ENCODE assay signal across 8 cellular contexts in genomic region chr2:208267526-208267925, GRCh38. TPM values are rescaled to one million over a fixed set of nuclear protein-coding genes. Genes with fewer than 3 reads are reported as not detected.
DNase-seq lines count a peak whose midpoint lies in the region; ATAC-seq and TF ChIP-seq lines count a peak whose summit lies in the region.
"Not testable (repeated sequence)": the region's sequence is repeated elsewhere in the genome, so short reads cannot be mapped to it uniquely, and the experiment has no call there.

No MANE protein-coding gene starts in this region.

- peak overlapping the region; percentile 79 for H3K4me2 ChIP-seq in SU-DHL-6 (ENCODE audit: low read depth, low read length, poor library complexity, severe bottlenecking)
- H3K4me2 ChIP-seq in neural cell (ENCODE audit: low read length): peak overlapping the region; percentile 68

- H3K9me3 ChIP-seq in CD8-positive, alpha-beta T cell (ENCODE audit: low read length); SU-DHL-6 (ENCODE audit: insufficient read depth, low read length); ectodermal cell (ENCODE audit: control insufficient read depth, low read length); iPS-15b (ENCODE audit: control insufficient read depth, insufficient read depth, low read length); neural cell (ENCODE audit: low read length); suprapubic skin: not testable (repeated sequence)

- H3K27ac ChIP-seq in CD8-positive, alpha-beta T cell (ENCODE audit: low read depth, low read length); SU-DHL-6 (ENCODE audit: low read depth, low read length); ectodermal cell (ENCODE audit: insufficient read depth, low read depth, low read length, poor library complexity, severe bottlenecking); neural cell (ENCODE audit: low read length); suprapubic skin: not testable (repeated sequence)

- H3K27me3 ChIP-seq in CD8-positive, alpha-beta T cell (ENCODE audit: insufficient read depth, low read length); SU-DHL-6 (ENCODE audit: low read length); ectodermal cell (ENCODE audit: control insufficient read depth, insufficient read depth, low read length, poor library complexity, severe bottlenecking); iPS-15b (ENCODE audit: control insufficient read depth, insufficient read depth, low read length); neural cell (ENCODE audit: insufficient read depth, low read depth, low read length); suprapubic skin: not testable (repeated sequence)

- DNase-seq in CD8-positive, alpha-beta T cell; Jurkat, Clone E6-1 (ENCODE audit: low read depth, low spot score); activated naive CD4-positive, alpha-beta T cell treated with anti-CD3 and anti-CD28 coated beads, Interleukin-2, amount 10 ng/mL, durations not matched to agents 7 days and 5 days; suprapubic skin (ENCODE audit: low spot score in 2 of 2): not testable (repeated sequence)

- not testable (repeated sequence) for H3K36me3 ChIP-seq in CD8-positive, alpha-beta T cell (ENCODE audit: insufficient read depth, low read length); SU-DHL-6 (ENCODE audit: low read length); ectodermal cell (ENCODE audit: control insufficient read depth, insufficient read depth, low read length); iPS-15b (ENCODE audit: control insufficient read depth, insufficient read depth, low read length); neural cell (ENCODE audit: insufficient read depth, low read length); suprapubic skin

- peaks cover 21% of the 10 kb centered on the region for H3K4me1 ChIP-seq in CD8-positive, alpha-beta T cell (ENCODE audit: insufficient read depth, low read length)
- not testable (repeated sequence) for H3K4me1 ChIP-seq in ectodermal cell (ENCODE audit: control insufficient read depth, insufficient read depth, low read length); iPS-15b (ENCODE audit: control insufficient read depth, insufficient read depth, low read length)
- peaks cover 37% of the 10 kb centered on the region for H3K4me1 ChIP-seq in suprapubic skin

- intact Hi-C loops in CD8-positive, alpha-beta T cell (cut with DNase I, micrococcal nuclease): loop anchor here (2.0 to 5.0 kb wide), 7 partner anchors 93 to 1905 kb away; partner anchors contain the start of genes RPE (in 2 of the 2), CCNYL1 (in 1 of the 2), CREB1 (in 1 of the 2) and FASTKD2 (in 1 of the 2)

- CTCF ChIA-PET in CD8-positive, alpha-beta T cell (lab: Charles Lee): interaction anchor here (9.0 kb wide), 1 partner anchor 14 kb away, joined by 90 read pairs; the partner anchor contains the start of gene IDH1
- CTCF ChIA-PET in activated naive CD4-positive, alpha-beta T cell treated with anti-CD3 and anti-CD28 coated beads, Interleukin-2, amount 10 ng/mL, durations not matched to agents 7 days and 5 days (lab: Charles Lee): interaction anchor here (1.8 kb wide), 1 partner anchor 13 kb away, joined by 12 read pairs; the partner anchor contains the start of gene IDH1

- peak overlapping the region; percentile 86 for H3K4me3 Mint-ChIP-seq in CD8-positive, alpha-beta T cell
- H3K4me3 Mint-ChIP-seq in activated naive CD4-positive, alpha-beta T cell treated with anti-CD3 and anti-CD28 coated beads, Interleukin-2, amount 10 ng/mL, durations not matched to agents 7 days and 5 days: peak overlapping the region; percentile 93

- ATAC-seq in CD8-positive, alpha-beta T cell: not testable (repeated sequence)

- WGBS in ectodermal cell, 2 experiments: 28 to 34% methylated on average over 22 of the region's 22 CpGs
- WGBS in suprapubic skin: 76% methylated on average over 21 of the region's 22 CpGs

- not testable (repeated sequence) for TF ChIP-seq POLR2A in suprapubic skin (IDR thresholded peaks at IDR 0.05)

- H3K27me3 Mint-ChIP-seq in CD8-positive, alpha-beta T cell (ENCODE audit: low read depth); activated naive CD4-positive, alpha-beta T cell treated with anti-CD3 and anti-CD28 coated beads, Interleukin-2, amount 10 ng/mL, durations not matched to agents 7 days and 5 days: not testable (repeated sequence)

- H2AFZ ChIP-seq in SU-DHL-6 (ENCODE audit: low read depth, low read length, severe bottlenecking); neural cell (ENCODE audit: low read depth, low read length): not testable (repeated sequence)

- not testable (repeated sequence) for H3K9me3 Mint-ChIP-seq in CD8-positive, alpha-beta T cell; activated naive CD4-positive, alpha-beta T cell treated with anti-CD3 and anti-CD28 coated beads, Interleukin-2, amount 10 ng/mL, durations not matched to agents 7 days and 5 days

- peaks cover 28% of the 10 kb centered on the region for H3K36me3 Mint-ChIP-seq in CD8-positive, alpha-beta T cell
- H3K36me3 Mint-ChIP-seq in activated naive CD4-positive, alpha-beta T cell treated with anti-CD3 and anti-CD28 coated beads, Interleukin-2, amount 10 ng/mL, durations not matched to agents 7 days and 5 days: peaks cover 27% of the 10 kb centered on the region

- H3K4me1 Mint-ChIP-seq in CD8-positive, alpha-beta T cell (ENCODE audit: low read depth): peaks cover 54% of the 10 kb centered on the region
- H3K4me1 Mint-ChIP-seq in activated naive CD4-positive, alpha-beta T cell treated with anti-CD3 and anti-CD28 coated beads, Interleukin-2, amount 10 ng/mL, durations not matched to agents 7 days and 5 days: peaks cover 52% of the 10 kb centered on the region

- TF ChIP-seq EP300 in neural cell (conservative IDR thresholded peaks at IDR 0.05; ENCODE audit: poor library complexity, severe bottlenecking); suprapubic skin (IDR thresholded peaks at IDR 0.05): not testable (repeated sequence)

- peak overlapping the region; percentile 70 for H3K4me3 ChIP-seq in CD8-positive, alpha-beta T cell (ENCODE audit: low read depth, low read length)
- peak overlapping the region; percentile 82 for H3K4me3 ChIP-seq in Jurkat, Clone E6-1 (ENCODE audit: low read length)
- H3K4me3 ChIP-seq in SU-DHL-6 (ENCODE audit: insufficient read depth, low read length, poor library complexity, severe bottlenecking) (peak overlapping the region; percentile 67), ectodermal cell (ENCODE audit: insufficient read depth, low read depth, low read length) (peak overlapping the region; percentile 88), iPS-15b (ENCODE audit: low read depth, low read length) (peak overlapping the region; percentile 89), neural cell (ENCODE audit: low read length) (peak overlapping the region; percentile 78), suprapubic skin (peak overlapping the region; percentile 68)

- H3K9me2 ChIP-seq in SU-DHL-6 (replicated peaks; ENCODE audit: insufficient read depth, low read length); neural cell (ENCODE audit: insufficient read depth, low read length): not testable (repeated sequence)

- H3F3A ChIP-seq in SU-DHL-6 (ENCODE audit: insufficient read depth): peaks cover 17% of the 10 kb centered on the region
- not testable (repeated sequence) for H3F3A ChIP-seq in neural cell (ENCODE audit: insufficient read depth, low read length, poor library complexity, severe bottlenecking)

- H3K79me2 ChIP-seq in SU-DHL-6 (ENCODE audit: insufficient read depth, low read length): peaks cover 42% of the 10 kb centered on the region
- peaks cover 28% of the 10 kb centered on the region for H3K79me2 ChIP-seq in neural cell (replicated peaks; ENCODE audit: insufficient read depth, low read length)

- not testable (repeated sequence) for H4K20me1 ChIP-seq in SU-DHL-6 (ENCODE audit: low read depth, low read length); neural cell (ENCODE audit: insufficient read depth)

- H3K27ac Mint-ChIP-seq in CD8-positive, alpha-beta T cell: peak overlapping the region; percentile 62
- H3K27ac Mint-ChIP-seq in activated naive CD4-positive, alpha-beta T cell treated with anti-CD3 and anti-CD28 coated beads, Interleukin-2, amount 10 ng/mL, durations not matched to agents 7 days and 5 days: not testable (repeated sequence)

- not testable (repeated sequence) for TF ChIP-seq RAD21 in neural cell (conservative IDR thresholded peaks at IDR 0.05)

- POLR2A ChIA-PET in CD8-positive, alpha-beta T cell (lab: Charles Lee): interaction anchor here (3.7 kb wide), 1 partner anchor 13 kb away, joined by 50 read pairs; the partner anchor contains the start of gene IDH1

- not testable (repeated sequence) for TF ChIP-seq CTCF in CD8-positive, alpha-beta T cell (IDR thresholded peaks at IDR 0.05); SU-DHL-6 (IDR thresholded peaks at IDR 0.05; ENCODE audit: insufficient read depth, low read length, poor library complexity, severe bottlenecking); neural cell (IDR thresholded peaks at IDR 0.05; ENCODE audit: poor library complexity, severe bottlenecking); suprapubic skin (IDR thresholded peaks at IDR 0.05)

- H3K9ac ChIP-seq in SU-DHL-6 (ENCODE audit: low read length): peak overlapping the region; percentile 77
- not testable (repeated sequence) for H3K9ac ChIP-seq in iPS-15b (ENCODE audit: low read depth, low read length); neural cell (ENCODE audit: low read length)

RNA-seq across cellular contexts. Expression of gene PIKFYVE, which starts 1.5 kb away (rescaled TPM):
- total RNA-seq in CD8-positive, alpha-beta T cell: 10 to 100 TPM; 27.7 to 29.1 TPM
- 29.8 TPM for polyA plus RNA-seq in Jurkat, Clone E6-1 (2012; ENCODE audit: insufficient read depth, insufficient read length)
- 26.0 TPM for polyA plus RNA-seq in ectodermal cell (2013, experiment 1 of 4)
- polyA plus RNA-seq in ectodermal cell (2013, experiment 2 of 4): 25.3 TPM
- polyA plus RNA-seq in ectodermal cell (2013, experiment 3 of 4): 19.1 TPM
- polyA plus RNA-seq in ectodermal cell (2013, experiment 4 of 4): 21.6 TPM
- polyA plus RNA-seq in neural cell: 23.2 and 27.1 TPM in 2 replicates
- 48.0 and 66.4 TPM in 2 replicates for polyA minus RNA-seq in neural cell
- 10 to 100 TPM; 25.0 to 55.9 (median 26.7) TPM for total RNA-seq in suprapubic skin

RNA-seq across cellular contexts. Expression of gene IDH1, which starts 12.7 kb away (rescaled TPM):
- 1 to 10 TPM; 3.0 to 4.0 TPM for total RNA-seq in CD8-positive, alpha-beta T cell
- polyA plus RNA-seq in Jurkat, Clone E6-1 (2012; ENCODE audit: insufficient read depth, insufficient read length): 29.0 TPM
- 176 TPM for polyA plus RNA-seq in ectodermal cell (2013, experiment 1 of 4)
- polyA plus RNA-seq in ectodermal cell (2013, experiment 2 of 4): 166 TPM
- 118 TPM for polyA plus RNA-seq in ectodermal cell (2013, experiment 3 of 4)
- 119 TPM for polyA plus RNA-seq in ectodermal cell (2013, experiment 4 of 4)
- 316 and 354 TPM in 2 replicates for polyA plus RNA-seq in neural cell
- polyA minus RNA-seq in neural cell: 336 and 342 TPM in 2 replicates
- 10 to 100 TPM; 38.4 to 58.3 (median 43.9) TPM for total RNA-seq in suprapubic skin

Comparison
In these comparisons a context has a peak if more than half of its experiments do, and no peak if none do; other contexts are left out.
1. RNA of gene IDH1, which starts 12.7 kb away (total RNA-seq): 38.4 to 58.3 TPM in suprapubic skin; 3.0 to 4.0 TPM in CD8-positive, alpha-beta T cell; every median in the first group is over 4 times any median in the second.
2. Peak in every context shown above with its lines, with median percentiles within 50 percentile points of each other: H3K4me3 ChIP-seq.